ENCODE assay signal across 9 cellular contexts in genomic region chr10:70462349-70462984, GRCh38. TPM values are rescaled to one million over a fixed set of nuclear protein-coding genes. Genes with fewer than 3 reads are reported as not detected.
DNase-seq lines count a peak whose midpoint lies in the region; ATAC-seq, FAIRE-seq and TF ChIP-seq lines count a peak whose summit lies in the region.
"Had no signal": no experiment of that assay in that cellular context is flagged by ENCODE, and none has a peak within 500 bp of the region (broad histone marks: within the 10 kb centered on the region; RNA-seq: fewer than 3 reads in every experiment).

No MANE protein-coding gene starts in this region.

- TF ChIP-seq EP300 in stomach (IDR thresholded peaks at IDR 0.05): no peak

- H3K27me3 ChIP-seq in stomach (peaks cover 0 to 31% (median 15%) of the 10 kb centered on the region in 3 donors), H7 (ENCODE audit: control insufficient read depth, insufficient read depth, low read length) (peaks cover 13% of the 10 kb centered on the region; the same call in 1 of the 2 replicates)

- peaks cover 8% of the 10 kb centered on the region for H3K4me1 Mint-ChIP-seq in stimulated activated memory B cell treated with anti-CD40 and anti-IgM and Interleukin-4, amounts not matched to agents 10 μg/mL and 1 μg/mL and 100 μg/mL, for 72 hours

- no peak overlapping the region for H3K4me3 Mint-ChIP-seq in stimulated activated memory B cell treated with anti-CD40 and anti-IgM and Interleukin-4, amounts not matched to agents 10 μg/mL and 1 μg/mL and 100 μg/mL, for 72 hours

- peak; percentile 89 for DNase-seq in H54 (ENCODE audit: insufficient read length, low spot score)
- peak; percentile 74 for DNase-seq in RPMI7951 (ENCODE audit: low read depth)
- DNase-seq in Right ventricle myocardium superior: peak; percentile 91
- DNase-seq in stomach: peak; percentile 45
- DNase-seq in AG08396 (ENCODE audit: low spot score): no peak
- no peak for DNase-seq in H7
- DNase-seq in HCEC 1CT: no peak

- peaks cover 22 to 44% (median 34%) of the 10 kb centered on the region in 4 donors for H3K4me1 ChIP-seq in stomach

- intact Hi-C loops in Right ventricle myocardium superior (cut with DNase I): loop anchor here (2.0 to 10.0 kb wide), 2 partner anchors 76 to 292 kb away; no protein-coding TSS in a partner anchor
- intact Hi-C loops in stomach (cut with DNase I; ENCODE audit: low total_unique reads): loop anchor here (5.0 kb wide), 1 partner anchor 75 kb away; no protein-coding TSS in a partner anchor

- TF ChIP-seq CTCF in stomach (IDR thresholded peaks at IDR 0.05): no peak

- no peaks in the 10 kb centered on the region for H3K36me3 Mint-ChIP-seq in stimulated activated memory B cell treated with anti-CD40 and anti-IgM and Interleukin-4, amounts not matched to agents 10 μg/mL and 1 μg/mL and 100 μg/mL, for 72 hours

- TF ChIP-seq POLR2A in H54 (IDR thresholded peaks at IDR 0.05; ENCODE audit: low read depth, low read length) (no peak), stomach (IDR thresholded peaks at IDR 0.05) (no peak)

- H3K36me3 ChIP-seq in stomach (no peaks in the 10 kb centered on the region), H7 (replicated peaks; ENCODE audit: control insufficient read depth, insufficient read depth, low read length) (no peaks in the 10 kb centered on the region)

- no peak overlapping the region for H3K27ac Mint-ChIP-seq in stimulated activated memory B cell treated with anti-CD40 and anti-IgM and Interleukin-4, amounts not matched to agents 10 μg/mL and 1 μg/mL and 100 μg/mL, for 72 hours

- WGBS in stomach, 5 donors: 11 to 23% (median 14%) methylated on average over 3 to 4 of the region's 4 CpGs

- peak; percentile 77 for ATAC-seq in Right ventricle myocardium superior (ENCODE audit: poor library complexity)
- ATAC-seq in stimulated activated memory B cell treated with anti-CD40 and anti-IgM and Interleukin-4, amounts not matched to agents 10 μg/mL and 1 μg/mL and 100 μg/mL, for 72 hours: no peak

- H3K9me3 ChIP-seq in stomach: no peaks in the 10 kb centered on the region

- peaks cover 38% of the 10 kb centered on the region for H3K27me3 Mint-ChIP-seq in stimulated activated memory B cell treated with anti-CD40 and anti-IgM and Interleukin-4, amounts not matched to agents 10 μg/mL and 1 μg/mL and 100 μg/mL, for 72 hours

- H3K9me3 Mint-ChIP-seq in stimulated activated memory B cell treated with anti-CD40 and anti-IgM and Interleukin-4, amounts not matched to agents 10 μg/mL and 1 μg/mL and 100 μg/mL, for 72 hours: no peaks in the 10 kb centered on the region

- no peak overlapping the region for H3K4me3 ChIP-seq in stomach
- no peak overlapping the region for H3K4me3 ChIP-seq in H7 (ENCODE audit: insufficient read depth, low read depth, low read length)

- peak; percentile 62 for FAIRE-seq in H54 (lab: Jason Lieb, UNC)
- FAIRE-seq: islet of Langerhans had no signal

- H3K27ac ChIP-seq in stomach: peak overlapping the region in 3 of 5 donors; percentile 2 to 85 (median 15)

RNA-seq across cellular contexts. Expression of gene PALD1, which starts 16.1 kb away (rescaled TPM):
- total RNA-seq in RPMI7951 (2014; rRNA removed; shearing (Covaris generic)): 0.10 and 0.12 TPM in 2 replicates
- 4.6 TPM for total RNA-seq in Right ventricle myocardium superior
- total RNA-seq in stomach: 10 to 100 TPM in 2 of 5 donors, 1 to 10 TPM in 3; 3.6 to 25.1 (median 8.1) TPM
- polyA plus RNA-seq in stomach: 1 to 10 TPM; 2.4 to 3.0 (median 2.7) TPM
- 51.9 and 53.2 TPM in 2 replicates for total RNA-seq in H7 (2014; rRNA removed; shearing (Covaris generic))

RNA-seq across cellular contexts. Expression of gene NODAL, which starts 21.0 kb away (rescaled TPM):
- not detected in 2 replicates for total RNA-seq in RPMI7951 (2014; rRNA removed; shearing (Covaris generic))
- total RNA-seq in Right ventricle myocardium superior (not detected), stomach (not detected)
- polyA plus RNA-seq in stomach: not detected
- 151 and 252 TPM in 2 replicates for total RNA-seq in H7 (2014; rRNA removed; shearing (Covaris generic))

RNA-seq across cellular contexts. Expression of gene EIF4EBP2, which starts 58.5 kb away (rescaled TPM):
- total RNA-seq in RPMI7951 (2014; rRNA removed; shearing (Covaris generic)): 24.8 and 26.1 TPM in 2 replicates
- total RNA-seq in Right ventricle myocardium superior (92.7 TPM), stomach (10 to 100 TPM; 24.0 to 74.7 (median 64.3) TPM)
- 10 to 100 TPM; 18.9 to 43.2 (median 32.4) TPM for polyA plus RNA-seq in stomach
- 68.6 and 78.0 TPM in 2 replicates for total RNA-seq in H7 (2014; rRNA removed; shearing (Covaris generic))

Comparison
In these comparisons a context has a peak if more than half of its experiments do, and no peak if none do; other contexts are left out.
1. DNase-seq: peak in H54 (single experiment), RPMI7951 (single experiment), Right ventricle myocardium superior (single experiment) and stomach (single experiment); none in AG08396 (single experiment), H7 (single experiment) and HCEC 1CT (single experiment).
2. RNA of gene NODAL, which starts 21.0 kb away (total RNA-seq): 151 to 252 TPM in H7; not detected in Right ventricle myocardium superior (single experiment), not detected in RPMI7951 and not detected in stomach; every median in the first group is over 100 times any median in the second.